In the genomic region with DNA sequence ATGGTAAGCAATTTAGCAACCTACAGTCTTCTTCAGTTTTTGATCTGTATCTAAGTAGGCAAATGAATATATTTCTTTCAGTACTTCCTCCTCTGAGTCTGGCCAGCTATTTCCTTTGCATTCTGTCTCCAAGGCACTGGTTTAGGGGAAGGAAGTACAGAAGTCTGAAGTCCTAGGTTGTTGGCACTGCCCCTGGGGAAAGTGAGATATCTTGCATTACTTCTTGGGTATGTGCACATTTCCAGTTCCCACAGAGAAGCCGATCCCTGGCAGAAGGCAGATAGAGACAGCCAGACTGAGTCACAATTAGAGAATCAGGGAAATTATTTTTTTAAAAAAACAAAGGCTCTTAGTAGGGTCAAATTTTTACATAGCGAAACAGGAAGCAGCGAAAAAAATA, we compare ENCODE assay signal across 9 cellular contexts.
A peak's percentile ranks its signal among the peaks of the same experiment; 100 is the strongest.
DNase-seq lines count a peak whose midpoint lies in the region; ATAC-seq and TF ChIP-seq lines count a peak whose summit lies in the region.
"Had no signal": no experiment of that assay in that cellular context is flagged by ENCODE, and none has a peak within 500 bp of the region (broad histone marks: within the 10 kb centered on the region; RNA-seq: fewer than 3 reads in every experiment).

No MANE protein-coding gene starts in this region.

- no peaks in the 10 kb centered on the region for H3K27me3 ChIP-seq in upper lobe of right lung
- H3K27me3 ChIP-seq: SJSA1 had no signal

- intact Hi-C loops in left cardiac atrium (cut with DNase I) (loop anchor here in 1 of 2 donors (10.0 kb wide), 1 partner anchor 238 kb away; no protein-coding TSS in a partner anchor), upper lobe of right lung (cut with DNase I) (no loop called here)

- H3K4me1 ChIP-seq in upper lobe of right lung, result peaks cover 17% of the 10 kb centered on the region

- no peak overlapping the region for H3K4me3 ChIP-seq in upper lobe of right lung
- H3K4me3 ChIP-seq: SJSA1 had no signal

- no peaks in the 10 kb centered on the region for H3K4me1 Mint-ChIP-seq in activated T-cell treated with anti-CD3 and anti-CD28 coated beads, Interleukin-2, amount 50 U/mL, for 24 hours (ENCODE audit: low read depth)

- H3K27me3 Mint-ChIP-seq in activated T-cell treated with anti-CD3 and anti-CD28 coated beads, Interleukin-2, amount 50 U/mL, for 24 hours, result no peaks in the 10 kb centered on the region

- TF ChIP-seq CTCF in VCaP (conservative IDR thresholded peaks at IDR 0.05) (no peak), upper lobe of right lung (IDR thresholded peaks at IDR 0.05) (no peak)

- H3K27ac ChIP-seq in VCaP (peak overlapping the region; percentile 83), upper lobe of right lung (no peak overlapping the region)
- H3K27ac ChIP-seq: SJSA1 had no signal

- H3K4me3 Mint-ChIP-seq in activated T-cell treated with anti-CD3 and anti-CD28 coated beads, Interleukin-2, amount 50 U/mL, for 24 hours, result no peak overlapping the region

- ATAC-seq in left cardiac atrium (peak; percentile 71 to 90), upper lobe of right lung (peak; percentile 95), HG03280 (IDR thresholded peaks at IDR 0.05; ENCODE audit: unreplicated experiment) (no peak)

- H3K9me3 Mint-ChIP-seq in activated T-cell treated with anti-CD3 and anti-CD28 coated beads, Interleukin-2, amount 50 U/mL, for 24 hours, result no peaks in the 10 kb centered on the region

- H3K9me3 ChIP-seq in upper lobe of right lung, result no peaks in the 10 kb centered on the region
- H3K9me3 ChIP-seq: SJSA1 had no signal

- no peak overlapping the region for H3K27ac Mint-ChIP-seq in activated T-cell treated with anti-CD3 and anti-CD28 coated beads, Interleukin-2, amount 50 U/mL, for 24 hours

- H3K36me3 Mint-ChIP-seq in activated T-cell treated with anti-CD3 and anti-CD28 coated beads, Interleukin-2, amount 50 U/mL, for 24 hours (ENCODE audit: low read depth), result no peaks in the 10 kb centered on the region

- H3K36me3 ChIP-seq in upper lobe of right lung, result no peaks in the 10 kb centered on the region

- DNase-seq in NCI-H1417 (lab: John Stamatoyannopoulos, UW), result peak in 2 of 3 experiments; percentile 4 to 56
- no peak for DNase-seq in NCI-H1417 treated with DMSO at 0.1 percent for 48 hours (lab: John Stamatoyannopoulos, UW)
- peak; percentile 43 for DNase-seq in left cardiac atrium
- no peak for DNase-seq in upper lobe of right lung
- DNase-seq in NCI-H2107 treated with DMSO at 0.1 percent for 48 hours (lab: John Stamatoyannopoulos, UW; ENCODE audit: unreplicated experiment), result no peak
- no peak for DNase-seq in activated T-cell treated with anti-CD3 and anti-CD28 coated beads, Interleukin-2, amount 50 U/mL, for 24 hours

Comparison
In these comparisons a context has a peak if more than half of its experiments do, and no peak if none do; other contexts are left out.
1. DNase-seq: peak in NCI-H1417 (2 of 3) and left cardiac atrium (single experiment); none in NCI-H1417 treated with DMSO at 0.1 percent for 48 hours (single experiment), upper lobe of right lung (single experiment), NCI-H2107 treated with DMSO at 0.1 percent for 48 hours (single experiment) and activated T-cell treated with anti-CD3 and anti-CD28 coated beads, Interleukin-2, amount 50 U/mL, for 24 hours (single experiment).